Comparison of ENCODE assay signal across 28 cellular contexts in genomic region chr14:50100824-50101223, GRCh38. TPM values are rescaled to one million over a fixed set of nuclear protein-coding genes. Genes with fewer than 3 reads are reported as not detected.
DNase-seq lines count a peak whose midpoint lies in the region; ATAC-seq and FAIRE-seq lines count a peak whose summit lies in the region.
"Had no signal": no experiment of that assay in that cellular context is flagged by ENCODE, and none has a peak within 500 bp of the region (broad histone marks: within the 10 kb centered on the region; RNA-seq: fewer than 3 reads in every experiment).

No MANE protein-coding gene starts in this region.

- no peak for ATAC-seq in CD4-positive, CD25-positive, alpha-beta regulatory T cell (ENCODE audit: low read depth in 2 of 2)
- ATAC-seq in naive thymus-derived CD4-positive, alpha-beta T cell = no peak
- no peak for ATAC-seq in HG03039 (IDR thresholded peaks at IDR 0.05; ENCODE audit: unreplicated experiment)
- ATAC-seq: GM23338, lower lobe of right lung, WTC11 had no signal

- no peak for DNase-seq in CD4-positive, CD25-positive, alpha-beta regulatory T cell
- DNase-seq in GM18507 (ENCODE audit: extremely low spot score, insufficient read length, low read depth) = no peak
- DNase-seq in activated naive CD8-positive, alpha-beta T cell treated with anti-CD3 and anti-CD28 coated beads for 36 hours = no peak
- no peak for DNase-seq in naive thymus-derived CD4-positive, alpha-beta T cell
- DNase-seq in cardiac septum (ENCODE audit: low spot score) = no peak
- DNase-seq in AG08396 (ENCODE audit: low spot score) = no peak
- DNase-seq: activated CD4-positive, alpha-beta memory T cell treated with anti-CD3 and anti-CD28 coated beads, Interleukin-2, amount 10 ng/mL, durations not matched to agents 7 days and 5 days; activated gamma-delta T cell treated with Interleukin-2 at 50 U/mL for 16 hours; amniotic stem cell; brain microvascular endothelial cell; DMS153; Kasumi-1; lower lobe of right lung; MV-4-11; NCI-H1436 treated with DMSO at 0.1 percent for 48 hours; NCI-H446; NCI-H82; Right ventricle myocardium superior; stimulated activated CD4-positive, alpha-beta T cell treated with anti-CD3 and anti-CD28 coated beads, Interleukin-2, amount 100 ng/mL, for 48 hours; T-helper 9 cell had no signal

- H3K4me3 Mint-ChIP-seq in CD4-positive, CD25-positive, alpha-beta regulatory T cell = no peak overlapping the region
- no peak overlapping the region for H3K4me3 Mint-ChIP-seq in activated naive CD8-positive, alpha-beta T cell treated with anti-CD3 and anti-CD28 coated beads for 36 hours
- peak overlapping the region in 4 of 10 donors; percentile 23 to 53 (median 38) for H3K4me3 Mint-ChIP-seq in naive thymus-derived CD4-positive, alpha-beta T cell
- H3K4me3 Mint-ChIP-seq: activated CD4-positive, alpha-beta memory T cell treated with anti-CD3 and anti-CD28 coated beads, Interleukin-2, amount 10 ng/mL, durations not matched to agents 7 days and 5 days; GM23338; neural progenitor cell; WTC11 had no signal

- peak overlapping the region in 2 of 3 donors; percentile 7 to 74 for H3K27ac Mint-ChIP-seq in CD4-positive, CD25-positive, alpha-beta regulatory T cell
- peak overlapping the region; percentile 62 for H3K27ac Mint-ChIP-seq in activated naive CD8-positive, alpha-beta T cell treated with anti-CD3 and anti-CD28 coated beads for 36 hours
- H3K27ac Mint-ChIP-seq in naive thymus-derived CD4-positive, alpha-beta T cell = peak overlapping the region in 7 of 9 donors; percentile 6 to 87 (median 79)
- H3K27ac Mint-ChIP-seq: activated CD4-positive, alpha-beta memory T cell treated with anti-CD3 and anti-CD28 coated beads, Interleukin-2, amount 10 ng/mL, durations not matched to agents 7 days and 5 days; GM23338; neural progenitor cell; WTC11 had no signal

- H3K27ac ChIP-seq in CD4-positive, CD25-positive, alpha-beta regulatory T cell (ENCODE audit: insufficient read depth, low read length, poor library complexity, severe bottlenecking) = no peak overlapping the region
- peak overlapping the region; percentile 14 for H3K27ac ChIP-seq in naive thymus-derived CD4-positive, alpha-beta T cell (ENCODE audit: low read depth, low read length)
- H3K27ac ChIP-seq: brain microvascular endothelial cell, lower lobe of right lung, neural progenitor cell, right atrium auricular region, suprapubic skin had no signal

- peaks cover 21% of the 10 kb centered on the region for H3K4me1 ChIP-seq in CD4-positive, CD25-positive, alpha-beta regulatory T cell (ENCODE audit: control insufficient read depth, insufficient read depth, low read length, poor library complexity, severe bottlenecking)
- peaks cover 18 to 60% of the 10 kb centered on the region in 2 donors for H3K4me1 ChIP-seq in naive thymus-derived CD4-positive, alpha-beta T cell (ENCODE audit: control insufficient read depth in 2 of 2, insufficient read depth in 2 of 2, low read length in 2 of 2)
- H3K4me1 ChIP-seq: lower lobe of right lung, neural progenitor cell, right atrium auricular region had no signal

- no peaks in the 10 kb centered on the region for H3K27me3 ChIP-seq in CD4-positive, CD25-positive, alpha-beta regulatory T cell (ENCODE audit: control insufficient read depth, insufficient read depth, low read length)
- H3K27me3 ChIP-seq in naive thymus-derived CD4-positive, alpha-beta T cell (ENCODE audit: control insufficient read depth in 2 of 2, insufficient read depth in 2 of 2, low read length in 2 of 2) = no peaks in the 10 kb centered on the region
- H3K27me3 ChIP-seq: brain microvascular endothelial cell, neural progenitor cell, right atrium auricular region, suprapubic skin had no signal

- peaks cover 0 to 2% (median 0%) of the 10 kb centered on the region in 7 donors for H3K9me3 Mint-ChIP-seq in CD4-positive, CD25-positive, alpha-beta regulatory T cell
- no peaks in the 10 kb centered on the region for H3K9me3 Mint-ChIP-seq in activated naive CD8-positive, alpha-beta T cell treated with anti-CD3 and anti-CD28 coated beads for 36 hours
- peaks cover 0 to under 1% (median 0%) of the 10 kb centered on the region in 11 donors for H3K9me3 Mint-ChIP-seq in naive thymus-derived CD4-positive, alpha-beta T cell
- H3K9me3 Mint-ChIP-seq: activated CD4-positive, alpha-beta memory T cell treated with anti-CD3 and anti-CD28 coated beads, Interleukin-2, amount 10 ng/mL, durations not matched to agents 7 days and 5 days; GM23338; neural progenitor cell; WTC11 had no signal

- H3K27me3 Mint-ChIP-seq in CD4-positive, CD25-positive, alpha-beta regulatory T cell = peaks cover 10% of the 10 kb centered on the region
- no peaks in the 10 kb centered on the region for H3K27me3 Mint-ChIP-seq in activated naive CD8-positive, alpha-beta T cell treated with anti-CD3 and anti-CD28 coated beads for 36 hours
- H3K27me3 Mint-ChIP-seq in naive thymus-derived CD4-positive, alpha-beta T cell = peaks cover 0 to 5% (median 0%) of the 10 kb centered on the region in 5 donors

- H3K36me3 ChIP-seq in CD4-positive, CD25-positive, alpha-beta regulatory T cell (ENCODE audit: control insufficient read depth, insufficient read depth, low read length) = no peaks in the 10 kb centered on the region
- H3K36me3 ChIP-seq in naive thymus-derived CD4-positive, alpha-beta T cell (ENCODE audit: control insufficient read depth in 2 of 3, insufficient read depth in 3 of 3, low read length in 3 of 3) = no peaks in the 10 kb centered on the region
- H3K36me3 ChIP-seq: brain microvascular endothelial cell, lower lobe of right lung, neural progenitor cell, right atrium auricular region, suprapubic skin had no signal

- POLR2A ChIA-PET in naive thymus-derived CD4-positive, alpha-beta T cell (lab: Charles Lee) = interaction anchor here (0.6 to 22.1 kb wide), 11 partner anchors 13 to 248 kb away, joined by 5 to 328 read pairs (median 18); partner anchors contain the start of genes ARF6, NEMF and VCPKMT

- no peaks in the 10 kb centered on the region for H3K9me3 ChIP-seq in CD4-positive, CD25-positive, alpha-beta regulatory T cell (ENCODE audit: control insufficient read depth in 2 of 2, low read length in 2 of 2)
- no peaks in the 10 kb centered on the region for H3K9me3 ChIP-seq in naive thymus-derived CD4-positive, alpha-beta T cell (ENCODE audit: control insufficient read depth in 2 of 3, low read length in 3 of 3)
- H3K9me3 ChIP-seq: lower lobe of right lung, right atrium auricular region, suprapubic skin had no signal

- CTCF ChIA-PET in naive thymus-derived CD4-positive, alpha-beta T cell (lab: Charles Lee) = interaction anchor here (0.6 to 2.3 kb wide), 9 partner anchors 12 to 311 kb away, joined by 3 to 12 read pairs (median 5); partner anchors contain the start of gene ARF6

- peaks cover 5% of the 10 kb centered on the region for H3K36me3 Mint-ChIP-seq in CD4-positive, CD25-positive, alpha-beta regulatory T cell
- peaks cover 24% of the 10 kb centered on the region for H3K36me3 Mint-ChIP-seq in activated naive CD8-positive, alpha-beta T cell treated with anti-CD3 and anti-CD28 coated beads for 36 hours
- peaks cover 0 to 21% (median 4%) of the 10 kb centered on the region in 5 donors for H3K36me3 Mint-ChIP-seq in naive thymus-derived CD4-positive, alpha-beta T cell
- H3K36me3 Mint-ChIP-seq: WTC11 had no signal

- H3K4me3 ChIP-seq in CD4-positive, CD25-positive, alpha-beta regulatory T cell (ENCODE audit: low read depth, low read length) = no peak overlapping the region
- no peak overlapping the region for H3K4me3 ChIP-seq in naive thymus-derived CD4-positive, alpha-beta T cell (ENCODE audit: low read length)
- H3K4me3 ChIP-seq: GM23338, lower lobe of right lung, neural progenitor cell, right atrium auricular region, suprapubic skin had no signal

- peak; percentile 36 for FAIRE-seq in GM18507 (lab: Jason Lieb, UNC)
- FAIRE-seq: keratinocyte, urothelium cell line had no signal

- peaks cover 20 to 69% (median 43%) of the 10 kb centered on the region in 4 donors for H3K4me1 Mint-ChIP-seq in CD4-positive, CD25-positive, alpha-beta regulatory T cell
- H3K4me1 Mint-ChIP-seq in activated naive CD8-positive, alpha-beta T cell treated with anti-CD3 and anti-CD28 coated beads for 36 hours = peaks cover 59% of the 10 kb centered on the region
- peaks cover 34 to 83% (median 72%) of the 10 kb centered on the region in 7 donors for H3K4me1 Mint-ChIP-seq in naive thymus-derived CD4-positive, alpha-beta T cell
- H3K4me1 Mint-ChIP-seq: GM23338, neural progenitor cell had no signal

- intact Hi-C loops in naive thymus-derived CD4-positive, alpha-beta T cell (cut with micrococcal nuclease) = no loop called here
- intact Hi-C loops in cardiac septum (cut with DNase I) = loop anchor here (5.0 kb wide), 2 partner anchors 99 to 219 kb away; no protein-coding TSS in a partner anchor

RNA-seq across cellular contexts. Expression of gene VCPKMT, which starts 15.5 kb away (rescaled TPM):
- total RNA-seq in CD4-positive, CD25-positive, alpha-beta regulatory T cell = 30.0 TPM
- 10 to 100 TPM in 3 of 4 donors, 1 to 10 TPM in 1; 10.0 to 13.6 (median 12.0) TPM for polyA plus RNA-seq in CD4-positive, CD25-positive, alpha-beta regulatory T cell
- total RNA-seq in activated naive CD8-positive, alpha-beta T cell treated with anti-CD3 and anti-CD28 coated beads for 36 hours = 10 to 100 TPM; 13.3 to 14.3 TPM
- total RNA-seq in naive thymus-derived CD4-positive, alpha-beta T cell = 10 to 100 TPM; 10.3 to 25.9 (median 17.4) TPM
- polyA plus RNA-seq in naive thymus-derived CD4-positive, alpha-beta T cell = 10 to 100 TPM in 1 of 2 donors, 1 to 10 TPM in 1; 7.5 to 13.4 TPM
- 3.0 TPM for total RNA-seq in cardiac septum
